8 cellular contexts compared by ENCODE assay signal in genomic region chr14:75278422-75279152, GRCh38. TPM values are rescaled to one million over a fixed set of nuclear protein-coding genes. Genes with fewer than 3 reads are reported as not detected.
DNase-seq lines count a peak whose midpoint lies in the region; ATAC-seq, FAIRE-seq and TF ChIP-seq lines count a peak whose summit lies in the region.

TSS of gene FOS (plus strand) at chr14:75278828. CDS start at chr14:75278983, 155 bp downstream.

- no peaks in the 10 kb centered on the region for H3K9me3 ChIP-seq in HepG2 (ENCODE audit: low read length)

- peaks cover 60% of the 10 kb centered on the region for H3K4me1 Mint-ChIP-seq in CD14-positive monocyte

- peaks cover 0 to 38% (median 7%) of the 10 kb centered on the region in 3 donors for H3K27me3 Mint-ChIP-seq in CD14-positive monocyte (ENCODE audit: low read depth in 3 of 3)

- H4K20me1 ChIP-seq in HepG2 (ENCODE audit: insufficient read depth, low read length) = peaks cover 11% of the 10 kb centered on the region; the same call in 1 of the 2 replicates

- DNase-seq in CD14-positive monocyte (ENCODE audit: low spot score) (peak; percentile 97), NCI-H748 treated with DMSO at 0.1 percent for 48 hours (lab: John Stamatoyannopoulos, UW) (peak; percentile 89), dermis blood vessel endothelial cell (peak; percentile 97), HepG2 (ENCODE audit: low spot score) (peak; percentile 89)
- peak; percentile 83 to 87 for DNase-seq in activated CD4-positive, alpha-beta T cell treated with anti-CD3 and anti-CD28 coated beads, Interleukin-2, amount 50 U/mL, for 24 hours (ENCODE audit: low read depth in 1 of 2, low spot score in 1 of 2)
- DNase-seq in stimulated activated CD4-positive, alpha-beta T cell treated with anti-CD3 and anti-CD28 coated beads, Interleukin-2, amount 100 ng/mL, for 48 hours = peak; percentile 77 to 83

- ATAC-seq in GM19397 (IDR thresholded peaks at IDR 0.05; ENCODE audit: unreplicated experiment) (peak; percentile 76), HG03558 (IDR thresholded peaks at IDR 0.05; ENCODE audit: extremely low read depth, unreplicated experiment) (peak; percentile 51), HepG2 (peak; percentile 76)

- in situ Hi-C loops in HepG2 (cut with HindIII; ENCODE audit: extremely low pct_ligation_motif_present, low pct_unique_long_range_greater_than_20kb) = no loop called here

- H3K27ac Mint-ChIP-seq in CD14-positive monocyte = peak within 1 kb of the TSS; percentile 98 to 100 (median 99)

- no peaks in the 10 kb centered on the region for H3K79me2 ChIP-seq in HepG2 (ENCODE audit: insufficient read depth, low read length)

- peaks cover 53% of the 10 kb centered on the region for H3K4me1 ChIP-seq in HepG2 (ENCODE audit: insufficient read depth, low read length)

- peaks cover 1 to 30% of the 10 kb centered on the region in 2 experiments; a peak in 3 of 5 replicates for H3K27me3 ChIP-seq in HepG2 (ENCODE audit: control insufficient read depth in 1 of 2, insufficient read depth in 2 of 2, low read length in 2 of 2)

- POLR2A ChIA-PET in HepG2 (lab: Yijun Ruan, JAX) = interaction anchor here (1.0 to 1.5 kb wide), 6 partner anchors 9 to 382 kb away, joined by 3 to 10 read pairs (median 4); partner anchors contain the start of gene ERG28

- WGBS in HepG2 (ENCODE audit: low lambda C conversion rate) = 3% methylated on average over 7 of the region's 69 CpGs

- peak within 1 kb of the TSS; percentile 100 for H3K4me2 ChIP-seq in HepG2 (ENCODE audit: low read depth, low read length)

- TF ChIP-seq RAD21 in HepG2 (CRISPR knock-in tag; IDR thresholded peaks at IDR 0.05) = peak; percentile 39; the same call in 1 of the 2 replicates

- H3K36me3 ChIP-seq in HepG2 (replicated peaks in 1 of 2; ENCODE audit: control insufficient read depth in 1 of 2, insufficient read depth in 2 of 2, low read length in 2 of 2) = peaks cover 3 to 14% of the 10 kb centered on the region in 2 experiments; a peak in 4 of 5 replicates

- CTCF ChIA-PET in HepG2 (lab: Yijun Ruan, JAX; ENCODE audit: low intra/inter-chr PET ratio, low total read pairs) = no interaction called here

- intact Hi-C loops in CD14-positive monocyte (cut with micrococcal nuclease) (loop anchor here (2.0 to 5.0 kb wide), 3 partner anchors 16 to 141 kb away; no protein-coding TSS in a partner anchor), HepG2 (cut with micrococcal nuclease; ENCODE audit: unreplicated experiment) (no loop called here)

- FAIRE-seq in HepG2 (lab: Jason Lieb, UNC) = peak; percentile 4

- peak within 1 kb of the TSS; percentile 95 to 100 for H3K4me3 Mint-ChIP-seq in CD14-positive monocyte

- peak within 1 kb of the TSS; percentile 97 for H3K9ac ChIP-seq in HepG2 (ENCODE audit: insufficient read depth, low read depth, low read length)

- peak; percentile 99 for TF ChIP-seq POLR2A in HepG2 (IDR thresholded peaks at IDR 0.05; ENCODE audit: insufficient read depth in 1 of 2, low read depth in 2 of 2, low read length in 2 of 2)

- peaks cover 15 to 31% (median 26%) of the 10 kb centered on the region in 7 donors for H3K9me3 Mint-ChIP-seq in CD14-positive monocyte

- no peak within 1 kb of the TSS for H2AFZ ChIP-seq in HepG2 (ENCODE audit: low read length)

- TF ChIP-seq CTCF in CD14-positive monocyte (IDR thresholded peaks at IDR 0.05) = no peak
- no peak; the same call in 1 of the 2 replicates for TF ChIP-seq CTCF in HepG2 (CRISPR knock-in tag; IDR thresholded peaks at IDR 0.05)

- H3K4me3 ChIP-seq in HepG2 (replicated peaks in 1 of 3; ENCODE audit: insufficient read depth in 1 of 3, low read depth in 2 of 3, low read length in 3 of 3) = peak within 1 kb of the TSS; percentile 74 to 96 (median 84)

- TF ChIP-seq EP300 in HepG2 (IDR thresholded peaks at IDR 0.05; ENCODE audit: low read depth in 2 of 2, low read length in 2 of 2) (no peak; a peak in 1 of 4 replicates), HepG2 (CRISPR knock-in tag; IDR thresholded peaks at IDR 0.05; ENCODE audit: borderline replicate concordance) (no peak)

- peak within 1 kb of the TSS; percentile 87 for H3K27ac ChIP-seq in HepG2 (ENCODE audit: extremely low read length, insufficient read depth, low read length)

- peaks cover 41 to 45% of the 10 kb centered on the region in 2 donors for H3K36me3 Mint-ChIP-seq in CD14-positive monocyte

- BruUV-seq in HepG2 (replicated peaks; lab: Mats Ljungman, UMichigan) = no TSS peak

TF ChIP-seq in HepG2, 621 proteins besides CTCF, POLR2A, EP300 and RAD21 (continues in another document):
- TF ChIP-seq ZNF775 (CRISPR knock-in tag; IDR thresholded peaks at IDR 0.05; ENCODE audit: borderline replicate concordance) (no peak), GABPB1 (CRISPR knock-in tag; IDR thresholded peaks at IDR 0.05) (peak; percentile 73), ZNF558 (CRISPR knock-in tag; IDR thresholded peaks at IDR 0.05; ENCODE audit: borderline replicate concordance) (peak; percentile 85; the same call in 1 of the 2 replicates), SSRP1 (CRISPR knock-in tag; IDR thresholded peaks at IDR 0.05) (no peak), ZFP37 (CRISPR knock-in tag; IDR thresholded peaks at IDR 0.05; ENCODE audit: borderline replicate concordance) (peak; percentile 79), ZSCAN30 (CRISPR knock-in tag; IDR thresholded peaks at IDR 0.05) (no peak), KDM3A (CRISPR knock-in tag; IDR thresholded peaks at IDR 0.05; ENCODE audit: low read depth) (no peak; the same call in 1 of the 2 replicates), DNMT3B (CRISPR knock-in tag; conservative IDR thresholded peaks at IDR 0.05) (peak; percentile 3; the same call in 1 of the 2 replicates), ARID2 (CRISPR knock-in tag; IDR thresholded peaks at IDR 0.05; ENCODE audit: borderline replicate concordance) (no peak), ADNP (CRISPR knock-in tag; IDR thresholded peaks at IDR 0.05) (no peak), NFE2L1 (CRISPR knock-in tag; IDR thresholded peaks at IDR 0.05; ENCODE audit: borderline replicate concordance) (no peak), ZNF282 (IDR thresholded peaks at IDR 0.05; ENCODE audit: partially characterized antibody) (no peak)
- TF ChIP-seq, protein P1, sequence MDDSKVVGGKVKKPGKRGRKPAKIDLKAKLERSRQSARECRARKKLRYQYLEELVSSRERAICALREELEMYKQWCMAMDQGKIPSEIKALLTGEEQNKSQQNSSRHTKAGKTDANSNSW (CRISPR knock-in tag; IDR thresholded peaks at IDR 0.05; ENCODE audit: borderline replicate concordance) = no peak
- TF ChIP-seq, protein P2, sequence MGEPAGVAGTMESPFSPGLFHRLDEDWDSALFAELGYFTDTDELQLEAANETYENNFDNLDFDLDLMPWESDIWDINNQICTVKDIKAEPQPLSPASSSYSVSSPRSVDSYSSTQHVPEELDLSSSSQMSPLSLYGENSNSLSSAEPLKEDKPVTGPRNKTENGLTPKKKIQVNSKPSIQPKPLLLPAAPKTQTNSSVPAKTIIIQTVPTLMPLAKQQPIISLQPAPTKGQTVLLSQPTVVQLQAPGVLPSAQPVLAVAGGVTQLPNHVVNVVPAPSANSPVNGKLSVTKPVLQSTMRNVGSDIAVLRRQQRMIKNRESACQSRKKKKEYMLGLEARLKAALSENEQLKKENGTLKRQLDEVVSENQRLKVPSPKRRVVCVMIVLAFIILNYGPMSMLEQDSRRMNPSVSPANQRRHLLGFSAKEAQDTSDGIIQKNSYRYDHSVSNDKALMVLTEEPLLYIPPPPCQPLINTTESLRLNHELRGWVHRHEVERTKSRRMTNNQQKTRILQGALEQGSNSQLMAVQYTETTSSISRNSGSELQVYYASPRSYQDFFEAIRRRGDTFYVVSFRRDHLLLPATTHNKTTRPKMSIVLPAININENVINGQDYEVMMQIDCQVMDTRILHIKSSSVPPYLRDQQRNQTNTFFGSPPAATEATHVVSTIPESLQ (CRISPR knock-in tag; conservative IDR thresholded peaks at IDR 0.05) = no peak
- TF ChIP-seq, protein P3, sequence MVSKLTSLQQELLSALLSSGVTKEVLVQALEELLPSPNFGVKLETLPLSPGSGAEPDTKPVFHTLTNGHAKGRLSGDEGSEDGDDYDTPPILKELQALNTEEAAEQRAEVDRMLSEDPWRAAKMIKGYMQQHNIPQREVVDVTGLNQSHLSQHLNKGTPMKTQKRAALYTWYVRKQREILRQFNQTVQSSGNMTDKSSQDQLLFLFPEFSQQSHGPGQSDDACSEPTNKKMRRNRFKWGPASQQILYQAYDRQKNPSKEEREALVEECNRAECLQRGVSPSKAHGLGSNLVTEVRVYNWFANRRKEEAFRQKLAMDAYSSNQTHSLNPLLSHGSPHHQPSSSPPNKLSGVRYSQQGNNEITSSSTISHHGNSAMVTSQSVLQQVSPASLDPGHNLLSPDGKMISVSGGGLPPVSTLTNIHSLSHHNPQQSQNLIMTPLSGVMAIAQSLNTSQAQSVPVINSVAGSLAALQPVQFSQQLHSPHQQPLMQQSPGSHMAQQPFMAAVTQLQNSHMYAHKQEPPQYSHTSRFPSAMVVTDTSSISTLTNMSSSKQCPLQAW (CRISPR knock-in tag; IDR thresholded peaks at IDR 0.05) = peak; percentile 76

RNA-seq across cellular contexts. Expression of gene FOS, which starts in this region (rescaled TPM):
- 1,000 to 10,000 TPM; 4,403 to 4,841 TPM for polyA plus RNA-seq in CD14-positive monocyte
- 8.2 and 127 TPM in 2 replicates for total RNA-seq in dermis blood vessel endothelial cell
- 4.3 and 24.2 TPM in 2 replicates for total RNA-seq in HepG2 (2016; rRNA removed; fragmentation: Illumina TruSeq; extraction: Trizol)
- total RNA-seq in HepG2 (2016; cell fraction: cytosol; rRNA removed; fragmentation: Illumina TruSeq; extraction: Trizol; ENCODE audit: low read depth) = 2.5 and 3.0 TPM in 2 replicates
- total RNA-seq in HepG2 (2016; cell fraction: insoluble cytoplasmic fraction; rRNA removed; fragmentation: Illumina TruSeq; extraction: Trizol) = 3.4 and 28.3 TPM in 2 replicates
- 2.8 and 4.2 TPM in 2 replicates for total RNA-seq in HepG2 (2016; cell fraction: membrane; rRNA removed; fragmentation: Illumina TruSeq; extraction: Trizol)
- 64.4 and 68.6 TPM in 2 replicates for total RNA-seq in HepG2 (2016; cell fraction: nucleus; rRNA removed; fragmentation: Illumina TruSeq; extraction: Trizol)
- 15.9 and 26.2 TPM in 2 replicates for polyA plus RNA-seq in HepG2 (2011; rRNA removed)
- 8.8 and 9.0 TPM in 2 replicates for polyA plus RNA-seq in HepG2 (2011; cell fraction: cytosol; rRNA removed)
- polyA plus RNA-seq in HepG2 (2011; cell fraction: nucleus; rRNA removed) = 83.8 and 92.0 TPM in 2 replicates
- polyA plus RNA-seq in HepG2 (2012) = 4.3 and 4.8 TPM in 2 replicates
- 1.2 and 1.8 TPM in 2 replicates for polyA plus RNA-seq in HepG2 (2016; cell fraction: cytosol; fragmentation: Illumina TruSeq; extraction: Trizol; ENCODE audit: low read depth)
- 5.5 and 10.0 TPM in 2 replicates for polyA plus RNA-seq in HepG2 (2016; cell fraction: insoluble cytoplasmic fraction; fragmentation: Illumina TruSeq; extraction: Trizol; ENCODE audit: low read depth)
- polyA plus RNA-seq in HepG2 (2016; cell fraction: membrane; fragmentation: Illumina TruSeq; extraction: Trizol; ENCODE audit: low read depth) = 2.1 and 3.4 TPM in 2 replicates
- 101 and 123 TPM in 2 replicates for polyA plus RNA-seq in HepG2 (2016; cell fraction: nucleus; fragmentation: Illumina TruSeq; extraction: Trizol; ENCODE audit: insufficient read depth, low read depth)
- 58.4 and 70.4 TPM in 2 replicates for polyA minus RNA-seq in HepG2 (2011; rRNA and poly(A)+ RNA removed; ENCODE audit: low replicate concordance)
- 11.7 and 16.7 TPM in 2 replicates for polyA minus RNA-seq in HepG2 (2011; cell fraction: cytosol; rRNA and poly(A)+ RNA removed)
- polyA minus RNA-seq in HepG2 (2011; cell fraction: nucleus; rRNA and poly(A)+ RNA removed) = 128 and 149 TPM in 2 replicates

Comparison
In these comparisons a context has a peak if more than half of its experiments do, and no peak if none do; other contexts are left out.
1. Peak in every context shown above with its lines: DNase-seq, ATAC-seq, H3K4me3 ChIP-seq and H3K27ac ChIP-seq.
2. RNA of gene FOS (polyA plus RNA-seq): 4,403 to 4,841 TPM in CD14-positive monocyte; 1.2 to 123 TPM in HepG2; every median in the first group is over 10 times any median in the second.